23 cellular contexts compared by ENCODE assay signal in the genomic region with DNA sequence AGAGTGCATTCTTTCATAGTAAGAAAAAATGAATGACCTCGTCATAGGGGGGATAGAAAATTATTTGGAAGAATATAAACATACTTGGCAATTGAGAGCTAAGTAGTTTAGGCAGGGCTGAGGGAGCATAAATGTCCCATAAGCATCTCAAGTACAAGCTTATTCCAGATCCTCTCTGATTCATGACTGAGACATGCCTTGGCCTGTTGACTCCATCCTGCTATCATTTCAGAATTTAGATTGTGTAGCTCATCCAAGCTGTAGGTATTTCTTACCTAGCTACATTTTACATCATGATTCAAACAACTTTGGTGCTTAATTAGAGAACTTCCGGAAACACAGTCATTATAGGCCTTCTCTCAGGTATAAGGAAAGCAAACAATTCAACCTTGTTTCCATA.
"Had no signal": no experiment of that assay in that cellular context is flagged by ENCODE, and none has a peak within 500 bp of the region (broad histone marks: within the 10 kb centered on the region; RNA-seq: fewer than 3 reads in every experiment).

No MANE protein-coding gene starts in this region.

- H3K27me3 Mint-ChIP-seq: activated B cell treated with CpG ODN at 0.5 μM for 24 hours; activated CD8-positive, alpha-beta T cell treated with anti-CD3 and anti-CD28 coated beads for 36 hours; activated T-cell treated with anti-CD3 and anti-CD28 coated beads, Interleukin-2, amount 50 U/mL, for 24 hours; T-cell had no signal

- H3K9me3 ChIP-seq: left lung, tibial artery had no signal

- H3K4me1 Mint-ChIP-seq: activated B cell treated with CpG ODN at 0.5 μM for 24 hours, nephron, T-cell had no signal

- DNase-seq: activated B cell treated with CpG ODN at 0.5 μM for 24 hours; activated CD4-positive, alpha-beta T cell treated with anti-CD3 and anti-CD28 coated beads for 48 hours; activated CD8-positive, alpha-beta T cell treated with anti-CD3 and anti-CD28 coated beads for 36 hours; activated naive CD4-positive, alpha-beta T cell treated with anti-CD3 and anti-CD28 coated beads for 36 hours; activated T-cell treated with anti-CD3 and anti-CD28 coated beads, Interleukin-2, amount 50 U/mL, for 24 hours; aorta; brain microvascular endothelial cell; cerebellar nuclear complex; cortex of kidney; foreskin melanocyte; glutamatergic neuron; hypothalamus; kidney; left lung; midbrain; nucleus accumbens; retina; stimulated activated CD4-positive, alpha-beta T cell treated with anti-CD3 and anti-CD28 coated beads, Interleukin-2, amount 100 ng/mL, for 24 hours; stimulated activated naive CD8-positive, alpha-beta T cell treated with anti-CD3 and anti-CD28 coated beads, Interleukin-15, Interleukin-2, amounts not matched to agents 100 U/mL and 50 U/mL, for 24 hours; substantia nigra; T-cell; tibial artery had no signal

- H3K4me1 ChIP-seq: left lung, tibial artery had no signal

- ATAC-seq: activated CD8-positive, alpha-beta T cell treated with anti-CD3 and anti-CD28 coated beads for 36 hours; left lung; stimulated activated naive CD8-positive, alpha-beta T cell treated with anti-CD3 and anti-CD28 coated beads, Interleukin-15, Interleukin-2, amounts not matched to agents 100 U/mL and 50 U/mL, for 24 hours; T-cell had no signal

- H3K4me3 Mint-ChIP-seq: activated B cell treated with CpG ODN at 0.5 μM for 24 hours; activated CD8-positive, alpha-beta T cell treated with anti-CD3 and anti-CD28 coated beads for 36 hours; activated naive CD4-positive, alpha-beta T cell treated with anti-CD3 and anti-CD28 coated beads for 36 hours; activated T-cell treated with anti-CD3 and anti-CD28 coated beads, Interleukin-2, amount 50 U/mL, for 24 hours; nephron; T-cell had no signal

- H3K27ac Mint-ChIP-seq: activated B cell treated with CpG ODN at 0.5 μM for 24 hours; activated CD8-positive, alpha-beta T cell treated with anti-CD3 and anti-CD28 coated beads for 36 hours; activated naive CD4-positive, alpha-beta T cell treated with anti-CD3 and anti-CD28 coated beads for 36 hours; activated T-cell treated with anti-CD3 and anti-CD28 coated beads, Interleukin-2, amount 50 U/mL, for 24 hours; nephron; T-cell had no signal

- H3K9me3 Mint-ChIP-seq: activated B cell treated with CpG ODN at 0.5 μM for 24 hours; activated CD8-positive, alpha-beta T cell treated with anti-CD3 and anti-CD28 coated beads for 36 hours; activated naive CD4-positive, alpha-beta T cell treated with anti-CD3 and anti-CD28 coated beads for 36 hours; activated T-cell treated with anti-CD3 and anti-CD28 coated beads, Interleukin-2, amount 50 U/mL, for 24 hours; nephron; T-cell had no signal

- H3K27me3 ChIP-seq: brain microvascular endothelial cell, left lung, tibial artery had no signal

- H3K27ac ChIP-seq: brain microvascular endothelial cell, left lung, tibial artery had no signal

- H3K4me3 ChIP-seq: left lung, tibial artery had no signal
